Comparison of ENCODE assay signal across 8 cellular contexts in the genomic region with DNA sequence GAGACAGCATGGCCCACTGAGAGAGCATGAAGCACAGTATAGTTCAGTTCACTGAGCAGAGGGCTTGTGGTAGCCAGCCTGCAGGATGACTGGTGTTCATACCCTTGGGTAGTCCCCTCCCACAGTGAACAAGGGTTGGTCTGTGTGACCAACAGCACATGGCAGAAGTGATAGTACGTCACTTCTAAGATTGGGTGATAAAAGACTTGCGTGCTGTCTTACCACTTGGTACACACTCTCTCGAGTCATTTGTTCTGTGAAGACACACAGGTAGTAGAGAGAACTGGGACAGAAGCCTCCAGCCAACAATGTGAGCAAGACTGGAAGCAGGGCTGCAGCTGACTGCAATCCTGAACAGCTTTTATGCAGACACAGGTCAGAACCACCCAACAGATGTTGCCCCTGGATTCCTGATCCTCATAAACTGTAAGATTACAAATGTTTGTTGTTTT. TPM values are rescaled to one million over a fixed set of nuclear protein-coding genes. Genes with fewer than 3 reads are reported as not detected.
DNase-seq lines count a peak whose midpoint lies in the region; ATAC-seq and TF ChIP-seq lines count a peak whose summit lies in the region.

No MANE protein-coding gene starts in this region.

- H3K23ac ChIP-seq in H9 (ENCODE audit: insufficient read length, low read depth, low read length): no peak overlapping the region

- H3K36me3 Mint-ChIP-seq in H9 (ENCODE audit: insufficient read depth in 1 of 3, low read depth in 3 of 3): peaks cover 0 to 1% (median 0%) of the 10 kb centered on the region in 3 experiments; a peak in 1 of 7 replicates
- H3K36me3 Mint-ChIP-seq in activated naive CD4-positive, alpha-beta T cell treated with anti-CD3 and anti-CD28 coated beads, Interleukin-2, amount 50 U/mL, for 72 hours: peaks cover 5 to 23% of the 10 kb centered on the region in 2 donors
- H3K36me3 Mint-ChIP-seq in stimulated activated naive B cell treated with anti-CD40 and anti-IgM and Interleukin-4, amounts not matched to agents 10 μg/mL and 1 μg/mL and 100 μg/mL, for 72 hours: peaks cover 36 to 48% of the 10 kb centered on the region in 2 donors

- no peak overlapping the region for H2BK120ac ChIP-seq in H9 (ENCODE audit: low read depth, low read length, poor library complexity, severe bottlenecking)

- WGBS in H9 (ENCODE audit: extremely low coverage, insufficient read length, low lambda C conversion rate): no CpG with 5 or more reads among the region's 3 CpGs

- H4K91ac ChIP-seq in H9 (ENCODE audit: insufficient read length, low read depth, low read length): no peak overlapping the region

- ATAC-seq in activated naive CD4-positive, alpha-beta T cell treated with anti-CD3 and anti-CD28 coated beads, Interleukin-2, amount 50 U/mL, for 72 hours: peak; percentile 94 to 95
- peak; percentile 81 to 86 for ATAC-seq in lower lobe of right lung
- ATAC-seq in stimulated activated naive B cell treated with anti-CD40 and anti-IgM and Interleukin-4, amounts not matched to agents 10 μg/mL and 1 μg/mL and 100 μg/mL, for 72 hours (replicated peaks): peak; percentile 99

- H3K14ac ChIP-seq in H9 (ENCODE audit: insufficient read depth, low read length): no peak overlapping the region

- intact Hi-C loops in lower lobe of right lung (cut with DNase I): no loop called here

- H3K4me3 Mint-ChIP-seq in H9: no peak overlapping the region
- peak overlapping the region; percentile 72 to 74 for H3K4me3 Mint-ChIP-seq in stimulated activated naive B cell treated with anti-CD40 and anti-IgM and Interleukin-4, amounts not matched to agents 10 μg/mL and 1 μg/mL and 100 μg/mL, for 72 hours

- peaks cover 54% of the 10 kb centered on the region for H3K79me2 ChIP-seq in H9 (ENCODE audit: insufficient read depth, low read length)

- no peaks in the 10 kb centered on the region; the same call in 1 of the 2 replicates for H3K27me3 Mint-ChIP-seq in H9 (ENCODE audit: low read depth)
- no peaks in the 10 kb centered on the region for H3K27me3 Mint-ChIP-seq in stimulated activated naive B cell treated with anti-CD40 and anti-IgM and Interleukin-4, amounts not matched to agents 10 μg/mL and 1 μg/mL and 100 μg/mL, for 72 hours

- no peak overlapping the region for H3K18ac ChIP-seq in H9 (ENCODE audit: insufficient read length, low read depth, low read length)

- H3K27me3 ChIP-seq in H9 (ENCODE audit: insufficient read depth, low read length) (no peaks in the 10 kb centered on the region), lower lobe of right lung (ENCODE audit: low read depth) (no peaks in the 10 kb centered on the region)

- peak; percentile 59 for TF ChIP-seq POLR2A in Raji (IDR thresholded peaks at IDR 0.05; ENCODE audit: insufficient read depth, low read depth, low read length)

- H4K5ac ChIP-seq in H9 (ENCODE audit: insufficient read length, low read depth, low read length): no peak overlapping the region

- H3K4me3 ChIP-seq in GM12865 (ENCODE audit: low read depth, low read length) (peak overlapping the region; percentile 18), lower lobe of right lung (no peak overlapping the region)

- H3K4ac ChIP-seq in H9 (ENCODE audit: low read depth, low read length): no peak overlapping the region

- H3K79me1 ChIP-seq in H9 (ENCODE audit: insufficient read depth, low read depth, low read length, poor library complexity, severe bottlenecking): peaks cover 4% of the 10 kb centered on the region

- no peak overlapping the region for H3K56ac ChIP-seq in H9 (ENCODE audit: insufficient read length, low read depth, low read length)

- no peak for TF ChIP-seq CTCF in GM12865 (IDR thresholded peaks at IDR 0.05; ENCODE audit: insufficient read depth, low read depth, low read length, missing control alignments)
- no peak for TF ChIP-seq CTCF in H9 (conservative IDR thresholded peaks at IDR 0.05)
- no peak for TF ChIP-seq CTCF in lower lobe of right lung (IDR thresholded peaks at IDR 0.05)

- no peaks in the 10 kb centered on the region for H4K20me1 ChIP-seq in H9 (ENCODE audit: control insufficient read depth, insufficient read depth, insufficient read length)

- no peaks in the 10 kb centered on the region for H3K36me3 ChIP-seq in lower lobe of right lung

- no peaks in the 10 kb centered on the region for H3K9me3 Mint-ChIP-seq in H9
- peaks cover 4 to 5% of the 10 kb centered on the region in 2 donors for H3K9me3 Mint-ChIP-seq in activated naive CD4-positive, alpha-beta T cell treated with anti-CD3 and anti-CD28 coated beads, Interleukin-2, amount 50 U/mL, for 72 hours
- H3K9me3 Mint-ChIP-seq in stimulated activated naive B cell treated with anti-CD40 and anti-IgM and Interleukin-4, amounts not matched to agents 10 μg/mL and 1 μg/mL and 100 μg/mL, for 72 hours: peaks cover 4% of the 10 kb centered on the region in 2 donors

- H2AFZ ChIP-seq in H9 (ENCODE audit: low read length): no peak overlapping the region

- H2BK20ac ChIP-seq in H9 (ENCODE audit: low read depth, low read length, poor library complexity, severe bottlenecking): no peak overlapping the region

- no peak overlapping the region for H3K27ac ChIP-seq in H9 (ENCODE audit: insufficient read length, low read depth, low read length)
- H3K27ac ChIP-seq in lower lobe of right lung: no peak overlapping the region

- no peak overlapping the region for H2BK12ac ChIP-seq in H9 (ENCODE audit: insufficient read length, low read depth, low read length)

- no peak overlapping the region for H3K4me2 ChIP-seq in H9 (ENCODE audit: insufficient read depth, insufficient read length, low read length)

- H3K4me1 ChIP-seq in H9 (ENCODE audit: insufficient read depth, low read length): peaks cover 6% of the 10 kb centered on the region; the same call in 1 of the 2 replicates
- H3K4me1 ChIP-seq in lower lobe of right lung: peaks cover 88% of the 10 kb centered on the region

- no peak overlapping the region for H3T11ph ChIP-seq in H9 (ENCODE audit: low read length)

- no peak overlapping the region for H3K9ac ChIP-seq in H9 (ENCODE audit: extremely low read depth, insufficient read length, low read length)

- DNase-seq in GM12865 (ENCODE audit: low read depth) (peak; percentile 86), H9 (no peak), lower lobe of right lung (no peak), NCI-H510A (lab: John Stamatoyannopoulos, UW) (no peak), GOT3 (lab: John Stamatoyannopoulos, UW) (no peak)
- peak; percentile 71 to 84 for DNase-seq in activated naive CD4-positive, alpha-beta T cell treated with anti-CD3 and anti-CD28 coated beads, Interleukin-2, amount 50 U/mL, for 72 hours (ENCODE audit: low spot score in 2 of 2)
- DNase-seq in stimulated activated naive B cell treated with anti-CD40 and anti-IgM and Interleukin-4, amounts not matched to agents 10 μg/mL and 1 μg/mL and 100 μg/mL, for 72 hours: peak; percentile 80

- no peak overlapping the region for H2AK5ac ChIP-seq in H9 (ENCODE audit: insufficient read length, low read length)

- no peak overlapping the region for H2BK15ac ChIP-seq in H9 (ENCODE audit: low read depth, low read length)

- H2BK5ac ChIP-seq in H9 (ENCODE audit: insufficient read length, low read length): no peak overlapping the region

- peaks cover 67 to 75% of the 10 kb centered on the region in 2 experiments for H3K4me1 Mint-ChIP-seq in H9
- H3K4me1 Mint-ChIP-seq in stimulated activated naive B cell treated with anti-CD40 and anti-IgM and Interleukin-4, amounts not matched to agents 10 μg/mL and 1 μg/mL and 100 μg/mL, for 72 hours: peaks cover 49 to 82% of the 10 kb centered on the region in 2 donors

- H3K23me2 ChIP-seq in H9 (ENCODE audit: insufficient read length, low read depth, low read length, poor library complexity, severe bottlenecking): no peaks in the 10 kb centered on the region

- peak overlapping the region; percentile 4 to 56 (median 13); a peak in 4 of 7 replicates for H3K27ac Mint-ChIP-seq in H9
- H3K27ac Mint-ChIP-seq in activated naive CD4-positive, alpha-beta T cell treated with anti-CD3 and anti-CD28 coated beads, Interleukin-2, amount 50 U/mL, for 72 hours: peak overlapping the region; percentile 95 to 97
- H3K27ac Mint-ChIP-seq in stimulated activated naive B cell treated with anti-CD40 and anti-IgM and Interleukin-4, amounts not matched to agents 10 μg/mL and 1 μg/mL and 100 μg/mL, for 72 hours: peak overlapping the region; percentile 91

- H3K9me3 ChIP-seq in H9 (ENCODE audit: control insufficient read depth, low read depth, low read length) (no peaks in the 10 kb centered on the region), lower lobe of right lung (no peaks in the 10 kb centered on the region)

- no peak overlapping the region for H4K8ac ChIP-seq in H9 (replicated peaks; ENCODE audit: insufficient read length, low read depth, low read length)

RNA-seq across cellular contexts. Expression of gene EPC1, which starts 14.6 kb away (rescaled TPM):
- total RNA-seq in H9 (2021): 32.5 and 33.5 TPM in 2 replicates
- total RNA-seq in activated naive CD4-positive, alpha-beta T cell treated with anti-CD3 and anti-CD28 coated beads, Interleukin-2, amount 50 U/mL, for 72 hours: 10 to 100 TPM; 28.3 to 40.2 TPM
- 40.3 TPM for total RNA-seq in lower lobe of right lung

Comparison
In these comparisons a context has a peak if more than half of its experiments do, and no peak if none do; other contexts are left out.
1. DNase-seq: peak in GM12865 (single experiment), activated naive CD4-positive, alpha-beta T cell treated with anti-CD3 and anti-CD28 coated beads, Interleukin-2, amount 50 U/mL, for 72 hours (2 of 2) and stimulated activated naive B cell treated with anti-CD40 and anti-IgM and Interleukin-4, amounts not matched to agents 10 μg/mL and 1 μg/mL and 100 μg/mL, for 72 hours (single experiment); none in H9 (single experiment), lower lobe of right lung (single experiment), NCI-H510A (single experiment) and GOT3 (single experiment).
2. H3K27ac Mint-ChIP-seq: peak in every context shown above with its lines; median percentile 96 in activated naive CD4-positive, alpha-beta T cell treated with anti-CD3 and anti-CD28 coated beads, Interleukin-2, amount 50 U/mL, for 72 hours; 91 in stimulated activated naive B cell treated with anti-CD40 and anti-IgM and Interleukin-4, amounts not matched to agents 10 μg/mL and 1 μg/mL and 100 μg/mL, for 72 hours; 13 in H9.
3. H3K4me3 Mint-ChIP-seq: peak in stimulated activated naive B cell treated with anti-CD40 and anti-IgM and Interleukin-4, amounts not matched to agents 10 μg/mL and 1 μg/mL and 100 μg/mL, for 72 hours (2 of 2); none in H9 (0 of 2).
4. Peak in every context shown above with its lines, with median percentiles within 50 percentile points of each other: ATAC-seq.